ENCODE assay signal across 30 cellular contexts in genomic region chr17:79148584-79148983, GRCh38.
A peak's percentile ranks its signal among the peaks of the same experiment; 100 is the strongest.
DNase-seq lines count a peak whose midpoint lies in the region; ATAC-seq, FAIRE-seq and TF ChIP-seq lines count a peak whose summit lies in the region.
"Had no signal": no experiment of that assay in that cellular context is flagged by ENCODE, and none has a peak within 500 bp of the region (broad histone marks: within the 10 kb centered on the region; RNA-seq: fewer than 3 reads in every experiment).

No MANE protein-coding gene starts in this region.

- H4K20me1 ChIP-seq in HepG2 (ENCODE audit: insufficient read depth, low read length) (peaks cover 21% of the 10 kb centered on the region; the same call in 1 of the 2 replicates), IMR-90 (ENCODE audit: insufficient read depth, low read length) (no peaks in the 10 kb centered on the region)
- H4K20me1 ChIP-seq: BLaER1 had no signal

- no peak overlapping the region for H2BK15ac ChIP-seq in IMR-90 (ENCODE audit: low read depth, low read length)
- H2BK15ac ChIP-seq in mesendoderm (replicated peaks; ENCODE audit: low read depth), result no peak overlapping the region

- H2AFZ ChIP-seq in HepG2 (ENCODE audit: low read length) (no peak overlapping the region), IMR-90 (replicated peaks; ENCODE audit: low read length, poor library complexity) (peak overlapping the region; percentile 32)

- H4K5ac ChIP-seq in IMR-90 (ENCODE audit: low read depth, low read length) (no peak overlapping the region), mesendoderm (ENCODE audit: low read length) (no peak overlapping the region)

- no peak overlapping the region for H2BK120ac ChIP-seq in IMR-90 (ENCODE audit: low read depth, low read length)
- H2BK120ac ChIP-seq in mesendoderm (ENCODE audit: low read depth, low read length), result no peak overlapping the region

- H3K4me3 ChIP-seq in HepG2 (replicated peaks in 1 of 3; ENCODE audit: insufficient read depth in 1 of 3, low read depth in 2 of 3, low read length in 3 of 3) (no peak overlapping the region), right lobe of liver (no peak overlapping the region), IMR-90 (ENCODE audit: insufficient read depth, low read depth, low read length) (no peak overlapping the region), mesendoderm (ENCODE audit: low read length) (no peak overlapping the region)
- H3K4me3 ChIP-seq: A549; BLaER1; BLaER1 treated with 17β-estradiol and CSF1 and Interleukin-3, amounts not matched to agents 10 nM and 100 nM had no signal

- H2AK5ac ChIP-seq in IMR-90 (ENCODE audit: low read depth, low read length) (no peak overlapping the region), mesendoderm (ENCODE audit: low read length) (no peak overlapping the region)

- in situ Hi-C loops in HepG2 (cut with HindIII; ENCODE audit: extremely low pct_ligation_motif_present, low pct_unique_long_range_greater_than_20kb), result no loop called here
- in situ Hi-C loops in IMR-90 (cut with MboI; ENCODE audit: low sequenced_read_pairs), result no loop called here

- H2BK5ac ChIP-seq in IMR-90 (ENCODE audit: low read depth, low read length, poor library complexity, severe bottlenecking) (no peak overlapping the region), mesendoderm (ENCODE audit: low read length) (no peak overlapping the region)

- H3K4me2 ChIP-seq in HepG2 (ENCODE audit: low read depth, low read length), result no peak overlapping the region
- H3K4me2 ChIP-seq in IMR-90 (ENCODE audit: low read depth, low read length), result no peak overlapping the region
- H3K4me2 ChIP-seq in mesendoderm (ENCODE audit: low read length), result no peak overlapping the region
- H3K4me2 ChIP-seq: A549 had no signal

- no peak for ATAC-seq in HepG2
- no peak for ATAC-seq in right lobe of liver
- ATAC-seq in IMR-90 (ENCODE audit: low read depth), result no peak
- ATAC-seq: A549; CD8-positive, alpha-beta T cell had no signal

- H3K4ac ChIP-seq in IMR-90 (ENCODE audit: low read depth, low read length) (no peak overlapping the region), mesendoderm (ENCODE audit: low read depth, low read length) (no peak overlapping the region)

- DNase-seq in HepG2 (ENCODE audit: low spot score) (no peak), right lobe of liver (no peak), IMR-90 (no peak), mesendoderm (no peak)
- DNase-seq: 8988T; ACHN; AML-193; BE2C; C1 segment of cervical spinal cord; Caco-2; Calu3; CD4-positive, alpha-beta memory T cell; CD4-positive, alpha-beta T cell; CD4-positive, CD25-positive, alpha-beta regulatory T cell; CD8-positive, alpha-beta memory T cell; CD8-positive, alpha-beta T cell; DMS 273 treated with DMSO at 0.1 percent for 48 hours; DMS153; DMS53; DMS79; DMS79 treated with DMSO at 0.1 percent for 48 hours; DND-41; EL had no signal

- CTCF ChIA-PET in HepG2 (lab: Yijun Ruan, JAX; ENCODE audit: low intra/inter-chr PET ratio, low total read pairs), result no interaction called here
- CTCF ChIA-PET in IMR-90 (lab: Yijun Ruan, JAX), result no interaction called here

- TF ChIP-seq CTCF in HepG2 (CRISPR knock-in tag; IDR thresholded peaks at IDR 0.05) (no peak), right lobe of liver (IDR thresholded peaks at IDR 0.05) (no peak), IMR-90 (conservative IDR thresholded peaks at IDR 0.05; ENCODE audit: low read depth, low read length) (no peak)

- H3K56ac ChIP-seq in IMR-90 (ENCODE audit: extremely low read depth, insufficient read depth, low read length) (no peak overlapping the region), mesendoderm (ENCODE audit: low read length) (no peak overlapping the region)

- no peak for FAIRE-seq in HepG2 (lab: Jason Lieb, UNC)
- FAIRE-seq: A204.1, A549, D721Med had no signal

- POLR2A ChIA-PET in HepG2 (lab: Yijun Ruan, JAX), result no interaction called here
- POLR2A ChIA-PET in IMR-90 (lab: Charles Lee; ENCODE audit: unreplicated experiment), result no interaction called here

- BruUV-seq in HepG2 (replicated peaks; lab: Mats Ljungman, UMichigan) (no TSS peak), IMR-90 (replicated peaks; lab: Mats Ljungman, UMichigan) (no TSS peak)

- TF ChIP-seq RAD21 in HepG2 (CRISPR knock-in tag; IDR thresholded peaks at IDR 0.05) (no peak), IMR-90 (IDR thresholded peaks at IDR 0.05; ENCODE audit: low read length) (no peak)

- peaks cover 50 to 87% of the 10 kb centered on the region in 2 experiments for H3K27me3 ChIP-seq in HepG2 (ENCODE audit: control insufficient read depth in 1 of 2, insufficient read depth in 2 of 2, low read length in 2 of 2)
- no peaks in the 10 kb centered on the region for H3K27me3 ChIP-seq in right lobe of liver
- peaks cover 4% of the 10 kb centered on the region; the same call in 1 of the 2 replicates for H3K27me3 ChIP-seq in IMR-90 (ENCODE audit: control insufficient read depth, insufficient read depth, low read length)
- H3K27me3 ChIP-seq in mesendoderm (ENCODE audit: insufficient read depth, low read length, poor library complexity), result no peaks in the 10 kb centered on the region
- H3K27me3 ChIP-seq: BLaER1; BLaER1 treated with 17β-estradiol and CSF1 and Interleukin-3, amounts not matched to agents 10 nM and 100 nM had no signal

- no peaks in the 10 kb centered on the region for H3K36me3 ChIP-seq in HepG2 (replicated peaks in 1 of 2; ENCODE audit: control insufficient read depth in 1 of 2, insufficient read depth in 2 of 2, low read length in 2 of 2)
- H3K36me3 ChIP-seq in right lobe of liver, result no peaks in the 10 kb centered on the region
- no peaks in the 10 kb centered on the region for H3K36me3 ChIP-seq in IMR-90 (ENCODE audit: control insufficient read depth, insufficient read depth, low read length)
- H3K36me3 ChIP-seq in mesendoderm (ENCODE audit: control insufficient read depth, insufficient read depth, low read length), result no peaks in the 10 kb centered on the region
- H3K36me3 ChIP-seq: BE2C; BLaER1; BLaER1 treated with 17β-estradiol and CSF1 and Interleukin-3, amounts not matched to agents 10 nM and 100 nM had no signal

- H3K9me3 ChIP-seq in HepG2 (ENCODE audit: low read length) (no peaks in the 10 kb centered on the region), right lobe of liver (no peaks in the 10 kb centered on the region), IMR-90 (ENCODE audit: control insufficient read depth, insufficient read depth, low read length) (no peaks in the 10 kb centered on the region)
- H3K9me3 ChIP-seq: A549; BE2C; BLaER1; BLaER1 treated with 17β-estradiol and CSF1 and Interleukin-3, amounts not matched to agents 10 nM and 100 nM; Caco-2 had no signal

- intact Hi-C loops in HepG2 (cut with micrococcal nuclease; ENCODE audit: unreplicated experiment) (no loop called here), right lobe of liver (cut with DNase I) (no loop called here), IMR-90 (cut with micrococcal nuclease) (no loop called here)

- H3K18ac ChIP-seq in IMR-90 (ENCODE audit: low read depth, low read length) (no peak overlapping the region), mesendoderm (ENCODE audit: low read length) (no peak overlapping the region)

- no peaks in the 10 kb centered on the region for H3K9me1 ChIP-seq in IMR-90 (ENCODE audit: insufficient read depth, low read length)

- H3K14ac ChIP-seq in IMR-90 (replicated peaks; ENCODE audit: low read depth, low read length), result no peak overlapping the region

- TF ChIP-seq EP300 in HepG2 (IDR thresholded peaks at IDR 0.05; ENCODE audit: low read depth in 2 of 2, low read length in 2 of 2), result no peak
- TF ChIP-seq EP300 in HepG2 (CRISPR knock-in tag; IDR thresholded peaks at IDR 0.05; ENCODE audit: borderline replicate concordance), result no peak

- no peak overlapping the region for H2AK9ac ChIP-seq in IMR-90 (replicated peaks; ENCODE audit: low read depth, low read length, poor library complexity)

- H3K79me1 ChIP-seq in IMR-90 (ENCODE audit: low read depth in 1 of 2, low read length in 2 of 2) (no peaks in the 10 kb centered on the region), mesendoderm (ENCODE audit: low read length) (no peaks in the 10 kb centered on the region)

- 1% methylated on average over 9 of the region's 10 CpGs for WGBS in HepG2 (ENCODE audit: low lambda C conversion rate)
- WGBS in right lobe of liver (ENCODE audit: insufficient coverage, low coverage, low lambda C conversion rate, missing lambda C conversion rate), result 43% methylated on average over 2 of the region's 10 CpGs
- WGBS in IMR-90 (ENCODE audit: extremely low coverage in 2 of 2, insufficient read length in 1 of 2), 2 experiments, result 62% methylated on average over 3 of the region's 10 CpGs; no CpG with 5 or more reads in 1 of the 2 experiments
- no CpG with 5 or more reads among the region's 10 CpGs for WGBS in mesendoderm (ENCODE audit: extremely low coverage, insufficient coverage, low lambda C conversion rate)

- no peaks in the 10 kb centered on the region for H3K79me2 ChIP-seq in HepG2 (ENCODE audit: insufficient read depth, low read length)
- H3K79me2 ChIP-seq in mesendoderm (ENCODE audit: control insufficient read depth, insufficient read depth, low read length), result no peaks in the 10 kb centered on the region

- H3K4me1 ChIP-seq in HepG2 (ENCODE audit: insufficient read depth, low read length), result no peaks in the 10 kb centered on the region
- no peaks in the 10 kb centered on the region for H3K4me1 ChIP-seq in right lobe of liver
- no peaks in the 10 kb centered on the region for H3K4me1 ChIP-seq in IMR-90 (ENCODE audit: control insufficient read depth, insufficient read depth, low read length)
- H3K4me1 ChIP-seq in mesendoderm (ENCODE audit: control insufficient read depth, low read depth, low read length), result no peaks in the 10 kb centered on the region
- H3K4me1 ChIP-seq: BE2C, Caco-2 had no signal

- H4K8ac ChIP-seq in IMR-90 (ENCODE audit: low read depth in 2 of 2, low read length in 2 of 2), result no peak overlapping the region
- H4K8ac ChIP-seq in mesendoderm (ENCODE audit: low read depth, low read length), result no peak overlapping the region

- TF ChIP-seq POLR2A in HepG2 (IDR thresholded peaks at IDR 0.05; ENCODE audit: insufficient read depth in 1 of 2, low read depth in 2 of 2, low read length in 2 of 2) (no peak), right lobe of liver (IDR thresholded peaks at IDR 0.05) (no peak), IMR-90 (IDR thresholded peaks at IDR 0.05; ENCODE audit: low read depth, low read length) (no peak)

- dilution Hi-C loops in IMR-90 (cut with HindIII; ENCODE audit: low sequenced_read_pairs, unreplicated experiment), result no loop called here

- H3K9ac ChIP-seq in HepG2 (ENCODE audit: insufficient read depth, low read depth, low read length) (no peak overlapping the region), IMR-90 (ENCODE audit: low read depth, low read length) (no peak overlapping the region), mesendoderm (ENCODE audit: low read length) (no peak overlapping the region)
- H3K9ac ChIP-seq: BLaER1; BLaER1 treated with 17β-estradiol and CSF1 and Interleukin-3, amounts not matched to agents 10 nM and 100 nM had no signal

- no peak overlapping the region for H2BK20ac ChIP-seq in IMR-90 (ENCODE audit: low read depth, low read length)

- H3K23ac ChIP-seq in IMR-90 (ENCODE audit: low read depth, low read length) (no peak overlapping the region), mesendoderm (ENCODE audit: low read length) (no peak overlapping the region)

- no peak overlapping the region for H3K27ac ChIP-seq in HepG2 (ENCODE audit: extremely low read length, insufficient read depth, low read length)
- no peak overlapping the region for H3K27ac ChIP-seq in right lobe of liver
- H3K27ac ChIP-seq in IMR-90 (ENCODE audit: insufficient read depth, low read length), result no peak overlapping the region
- H3K27ac ChIP-seq in mesendoderm (ENCODE audit: low read depth, low read length), result no peak overlapping the region
- H3K27ac ChIP-seq: 22Rv1; A549; BLaER1; BLaER1 treated with 17β-estradiol and CSF1 and Interleukin-3, amounts not matched to agents 10 nM and 100 nM; C4-2B had no signal

- no peak overlapping the region for H4K91ac ChIP-seq in IMR-90 (ENCODE audit: insufficient read depth, low read depth, low read length)
